Comparison of ENCODE assay signal across 11 cellular contexts in genomic region chr7:5774136-5774535, GRCh38. TPM values are rescaled to one million over a fixed set of nuclear protein-coding genes. Genes with fewer than 3 reads are reported as not detected.
DNase-seq lines count a peak whose midpoint lies in the region; ATAC-seq and TF ChIP-seq lines count a peak whose summit lies in the region.
"Had no signal": no experiment of that assay in that cellular context is flagged by ENCODE, and none has a peak within 500 bp of the region (broad histone marks: within the 10 kb centered on the region; RNA-seq: fewer than 3 reads in every experiment).

No MANE protein-coding gene starts in this region.

- H3K9ac ChIP-seq in SK-N-MC (ENCODE audit: insufficient read length) = peak overlapping the region; percentile 41

- H3K27ac Mint-ChIP-seq in stimulated activated naive CD8-positive, alpha-beta T cell treated with anti-CD3 and anti-CD28 coated beads, Interleukin-15, Interleukin-2, amounts not matched to agents 100 ng/mL and 50 ng/mL, for 24 hours = peak overlapping the region; percentile 96
- H3K27ac Mint-ChIP-seq: activated T-helper 1 cell treated with anti-CD3 and anti-CD28 coated beads, Interleukin-12 subunit alpha, Interleukin-12 subunit beta, Interleukin-2, Interleukin-4 antibody, amounts not matched to agents 30 ng/mL and 10 ng/mL and 1 ng/mL, durations not matched to agents 14 hours and 24 hours and 36 hours had no signal

- H3K9me3 Mint-ChIP-seq in stimulated activated naive CD8-positive, alpha-beta T cell treated with anti-CD3 and anti-CD28 coated beads, Interleukin-15, Interleukin-2, amounts not matched to agents 100 ng/mL and 50 ng/mL, for 24 hours = no peaks in the 10 kb centered on the region
- H3K9me3 Mint-ChIP-seq: activated T-helper 1 cell treated with anti-CD3 and anti-CD28 coated beads, Interleukin-12 subunit alpha, Interleukin-12 subunit beta, Interleukin-2, Interleukin-4 antibody, amounts not matched to agents 30 ng/mL and 10 ng/mL and 1 ng/mL, durations not matched to agents 14 hours and 24 hours and 36 hours had no signal

- H3K27ac ChIP-seq in SK-N-MC (peak overlapping the region; percentile 86), epithelial cell of prostate (peak overlapping the region; percentile 47)

- no peaks in the 10 kb centered on the region for H3K9me3 ChIP-seq in SK-N-MC (ENCODE audit: low read depth, low read length)

- H3K4me1 Mint-ChIP-seq in stimulated activated naive CD8-positive, alpha-beta T cell treated with anti-CD3 and anti-CD28 coated beads, Interleukin-15, Interleukin-2, amounts not matched to agents 100 ng/mL and 50 ng/mL, for 24 hours (ENCODE audit: low read depth) = peaks cover 84% of the 10 kb centered on the region

- intact Hi-C loops in posterior vena cava (cut with DNase I) = no loop called here

- ATAC-seq in stimulated activated naive CD8-positive, alpha-beta T cell treated with anti-CD3 and anti-CD28 coated beads, Interleukin-15, Interleukin-2, amounts not matched to agents 100 U/mL and 50 U/mL, for 24 hours = no peak

- DNase-seq in stimulated activated naive CD8-positive, alpha-beta T cell treated with anti-CD3 and anti-CD28 coated beads, Interleukin-15, Interleukin-2, amounts not matched to agents 100 U/mL and 50 U/mL, for 24 hours = no peak
- DNase-seq in SK-N-MC (ENCODE audit: low read depth, low spot score) = no peak
- no peak for DNase-seq in epithelial cell of prostate (ENCODE audit: low read depth, low spot score)
- no peak for DNase-seq in posterior vena cava (ENCODE audit: low spot score)
- DNase-seq in NCI-H2029 treated with DMSO at 0.1 percent for 48 hours (lab: John Stamatoyannopoulos, UW) = no peak
- DNase-seq in DMS79 (lab: John Stamatoyannopoulos, UW) = no peak
- no peak for DNase-seq in GM13977 (ENCODE audit: low spot score)
- DNase-seq: NCI-H1694, retina had no signal

- peaks cover 34% of the 10 kb centered on the region for H3K36me3 ChIP-seq in SK-N-MC (ENCODE audit: insufficient read depth, low read length)

- no peak overlapping the region for H3K4me3 ChIP-seq in SK-N-MC

- H3K36me3 Mint-ChIP-seq in stimulated activated naive CD8-positive, alpha-beta T cell treated with anti-CD3 and anti-CD28 coated beads, Interleukin-15, Interleukin-2, amounts not matched to agents 100 ng/mL and 50 ng/mL, for 24 hours (ENCODE audit: low read depth) = peaks cover 48% of the 10 kb centered on the region

- no peaks in the 10 kb centered on the region for H3K27me3 Mint-ChIP-seq in stimulated activated naive CD8-positive, alpha-beta T cell treated with anti-CD3 and anti-CD28 coated beads, Interleukin-15, Interleukin-2, amounts not matched to agents 100 ng/mL and 50 ng/mL, for 24 hours

- peak overlapping the region; percentile 70 for H3K4me3 Mint-ChIP-seq in stimulated activated naive CD8-positive, alpha-beta T cell treated with anti-CD3 and anti-CD28 coated beads, Interleukin-15, Interleukin-2, amounts not matched to agents 100 ng/mL and 50 ng/mL, for 24 hours
- H3K4me3 Mint-ChIP-seq: activated T-helper 1 cell treated with anti-CD3 and anti-CD28 coated beads, Interleukin-12 subunit alpha, Interleukin-12 subunit beta, Interleukin-2, Interleukin-4 antibody, amounts not matched to agents 30 ng/mL and 10 ng/mL and 1 ng/mL, durations not matched to agents 14 hours and 24 hours and 36 hours had no signal

- in situ Hi-C loops in GM13977 (cut with MboI; ENCODE audit: low pct_unique_long_range_greater_than_20kb, low sequenced_read_pairs, unreplicated experiment) = no loop called here

- TF ChIP-seq CTCF in GM13977 (IDR thresholded peaks at IDR 0.05; ENCODE audit: extremely low read depth, insufficient read depth, missing control alignments) = no peak

RNA-seq across cellular contexts. Expression of gene RNF216, which starts 7.3 kb away (rescaled TPM):
- total RNA-seq in posterior vena cava = 10 to 100 TPM; 36.7 to 41.4 TPM
